9 cellular contexts compared by ENCODE assay signal in the genomic region with DNA sequence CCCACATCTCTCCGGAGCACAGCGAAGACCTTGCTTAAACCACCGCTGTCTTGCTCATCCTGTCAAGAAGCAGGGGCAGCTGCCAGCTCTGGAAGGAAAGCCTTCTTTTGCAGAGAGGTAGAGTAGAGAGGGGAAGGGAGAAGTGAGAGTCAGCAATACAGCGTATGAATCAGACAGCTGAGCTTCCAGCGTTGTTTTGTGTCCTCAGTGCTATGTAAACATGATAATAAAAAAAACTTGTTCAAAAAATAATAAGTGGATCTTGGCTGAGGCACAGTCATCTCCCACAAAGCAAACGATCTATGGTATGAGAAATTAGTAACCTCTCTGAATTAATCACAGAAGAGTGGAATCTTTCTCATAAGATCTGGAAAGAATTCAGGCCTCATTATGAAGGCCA. TPM values are rescaled to one million over a fixed set of nuclear protein-coding genes. Genes with fewer than 3 reads are reported as not detected.
DNase-seq lines count a peak whose midpoint lies in the region; ATAC-seq and TF ChIP-seq lines count a peak whose summit lies in the region.
"Had no signal": no experiment of that assay in that cellular context is flagged by ENCODE, and none has a peak within 500 bp of the region (broad histone marks: within the 10 kb centered on the region; RNA-seq: fewer than 3 reads in every experiment).

No MANE protein-coding gene starts in this region.

- H3K4me3 ChIP-seq in cardiac fibroblast (replicated peaks in 1 of 2; ENCODE audit: low read depth in 2 of 2, low read length in 2 of 2): no peak overlapping the region
- H3K4me3 ChIP-seq: K562 had no signal

- ATAC-seq in omental fat pad (ENCODE audit: low FRiP score): peak; percentile 94
- no peak for ATAC-seq in GM19455 (IDR thresholded peaks at IDR 0.05; ENCODE audit: unreplicated experiment)
- ATAC-seq in GM19397 (IDR thresholded peaks at IDR 0.05; ENCODE audit: unreplicated experiment): no peak
- ATAC-seq: K562 had no signal

- DNase-seq in Daoy (ENCODE audit: low read depth) (peak; percentile 49), HT1080 (ENCODE audit: low read depth) (peak; percentile 84), cardiac fibroblast (ENCODE audit: low read depth in 2 of 2) (peak; percentile 62 to 80), omental fat pad (ENCODE audit: low spot score) (no peak), GM19240 (ENCODE audit: insufficient read length, low spot score) (no peak), SW480 (ENCODE audit: low spot score) (no peak)

- no peak for TF ChIP-seq CTCF in cardiac fibroblast (IDR thresholded peaks at IDR 0.05; ENCODE audit: low read depth, low read length)
- TF ChIP-seq CTCF in omental fat pad (IDR thresholded peaks at IDR 0.05): no peak

RNA-seq across cellular contexts. Expression of gene CHST15, which starts 29.7 kb away (rescaled TPM):
- 9.5 and 11.8 TPM in 2 replicates for total RNA-seq in Daoy (2014; rRNA removed; shearing (Covaris generic))
- 10.9 and 19.2 TPM in 2 replicates for total RNA-seq in HT1080 (2014; rRNA removed; shearing (Covaris generic))
- polyA plus RNA-seq in HT1080 (2015; cell fraction: cytosol; rRNA removed): 2.2 and 2.5 TPM in 2 replicates
- 3.1 and 3.5 TPM in 2 replicates for polyA plus RNA-seq in HT1080 (2015; cell fraction: nucleus; rRNA removed)
- 10 to 100 TPM; 35.7 to 69.5 (median 51.1) TPM for total RNA-seq in omental fat pad

Comparison
In these comparisons a context has a peak if more than half of its experiments do, and no peak if none do; other contexts are left out.
1. DNase-seq: peak in Daoy (single experiment), HT1080 (single experiment) and cardiac fibroblast (2 of 2); none in omental fat pad (single experiment), GM19240 (single experiment) and SW480 (single experiment).